ENCODE assay signal across 31 cellular contexts in the genomic region with DNA sequence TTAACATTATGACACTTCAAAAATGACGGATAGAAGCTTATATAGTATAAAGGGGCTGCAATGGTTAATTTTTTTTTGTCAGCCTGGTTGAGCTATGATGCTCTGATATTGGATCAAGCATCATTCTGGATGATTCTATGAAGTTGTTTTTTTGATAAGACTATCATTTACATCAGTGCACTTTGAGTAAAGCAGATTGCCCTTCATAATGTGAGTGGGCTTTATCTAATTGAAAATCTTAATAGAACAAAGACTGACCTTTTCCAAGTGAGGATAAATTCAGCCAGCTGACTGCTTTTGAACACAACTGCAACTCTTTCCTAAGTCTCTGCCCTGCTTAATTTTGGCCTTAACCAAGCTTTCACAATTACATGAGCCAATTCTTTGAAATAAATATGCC.
A peak's percentile ranks its signal among the peaks of the same experiment; 100 is the strongest.
DNase-seq lines count a peak whose midpoint lies in the region; ATAC-seq and TF ChIP-seq lines count a peak whose summit lies in the region.
"Had no signal": no experiment of that assay in that cellular context is flagged by ENCODE, and none has a peak within 500 bp of the region (broad histone marks: within the 10 kb centered on the region; RNA-seq: fewer than 3 reads in every experiment).

No MANE protein-coding gene starts in this region.

- H3K4me2 ChIP-seq in SK-N-SH: no peak overlapping the region
- no peak overlapping the region for H3K4me2 ChIP-seq in osteoblast (ENCODE audit: insufficient read depth, low read length)
- H3K4me2 ChIP-seq: A549; BLaER1; BLaER1 treated with 17β-estradiol and CSF1 and Interleukin-3, amounts not matched to agents 10 nM and 100 nM had no signal

- H3K4me1 ChIP-seq in SK-N-SH (ENCODE audit: control insufficient read depth in 1 of 2, insufficient read depth in 2 of 2, low read depth in 1 of 2, low read length in 1 of 2) (peaks cover 0 to 5% of the 10 kb centered on the region in 2 experiments; a peak in 2 of 4 replicates), osteoblast (ENCODE audit: insufficient read depth, low read length) (no peaks in the 10 kb centered on the region)
- H3K4me1 ChIP-seq: A549; BE2C; BLaER1; BLaER1 treated with 17β-estradiol and CSF1 and Interleukin-3, amounts not matched to agents 10 nM and 100 nM; Caco-2 had no signal

- H4K20me1 ChIP-seq in SK-N-SH (ENCODE audit: insufficient read depth): no peaks in the 10 kb centered on the region
- H4K20me1 ChIP-seq in osteoblast (ENCODE audit: insufficient read depth, low read length): no peaks in the 10 kb centered on the region
- H4K20me1 ChIP-seq: BLaER1; BLaER1 treated with 17β-estradiol and CSF1 and Interleukin-3, amounts not matched to agents 10 nM and 100 nM had no signal

- no peaks in the 10 kb centered on the region for H3K9me3 ChIP-seq in SK-N-SH
- H3K9me3 ChIP-seq in osteoblast (ENCODE audit: low read depth, low read length): peaks cover 7% of the 10 kb centered on the region
- H3K9me3 ChIP-seq: A549, BE2C, BLaER1 had no signal

- no peak for ATAC-seq in SK-N-SH treated with all-trans-retinoic acid at 6 μM for 48 hours
- ATAC-seq: A549; CD8-positive, alpha-beta T cell had no signal

- peak; percentile 18; the same call in 1 of the 2 replicates for TF ChIP-seq RAD21 in SK-N-SH (IDR thresholded peaks at IDR 0.05; ENCODE audit: low read length)

- TF ChIP-seq EP300 in SK-N-SH (IDR thresholded peaks at IDR 0.05; ENCODE audit: borderline replicate concordance in 1 of 2, low read depth in 1 of 2, low read length in 1 of 2): peak in 1 of 2 experiments; percentile 53; a peak in 1 of 4 replicates

- 13% methylated on average over 1 of the region's 1 CpG for WGBS in SK-N-SH (ENCODE audit: low lambda C conversion rate)

- H2AFZ ChIP-seq in SK-N-SH (ENCODE audit: low read depth) (no peak overlapping the region), osteoblast (ENCODE audit: low read length) (no peak overlapping the region)

- TF ChIP-seq CTCF in SK-N-SH (IDR thresholded peaks at IDR 0.05) (no peak), osteoblast (IDR thresholded peaks at IDR 0.05; ENCODE audit: extremely low read depth, low read depth, low read length) (no peak)

- H3K9ac ChIP-seq in SK-N-SH: no peak overlapping the region
- H3K9ac ChIP-seq: BLaER1; BLaER1 treated with 17β-estradiol and CSF1 and Interleukin-3, amounts not matched to agents 10 nM and 100 nM had no signal

- CTCF ChIA-PET in SK-N-SH (lab: Yijun Ruan, JAX): interaction anchor here (1.0 to 2.3 kb wide), 3 partner anchors 10 to 1471 kb away, joined by 3 to 7 read pairs (median 3); no protein-coding TSS in a partner anchor

- no peaks in the 10 kb centered on the region for H3F3A ChIP-seq in SK-N-SH (replicated peaks; ENCODE audit: insufficient read depth)

- H3K27ac ChIP-seq in SK-N-SH (ENCODE audit: low read depth in 2 of 2, low read length in 1 of 2) (no peak overlapping the region), osteoblast (ENCODE audit: low read depth, low read length) (no peak overlapping the region)
- H3K27ac ChIP-seq: 22Rv1; A549; BLaER1; BLaER1 treated with 17β-estradiol and CSF1 and Interleukin-3, amounts not matched to agents 10 nM and 100 nM; C4-2B had no signal

- H3K36me3 ChIP-seq in SK-N-SH (replicated peaks in 1 of 2; ENCODE audit: control insufficient read depth in 1 of 2, insufficient read depth in 2 of 2, low read length in 1 of 2): no peaks in the 10 kb centered on the region
- no peaks in the 10 kb centered on the region for H3K36me3 ChIP-seq in osteoblast (ENCODE audit: insufficient read depth, low read length)
- H3K36me3 ChIP-seq: BE2C; BLaER1; BLaER1 treated with 17β-estradiol and CSF1 and Interleukin-3, amounts not matched to agents 10 nM and 100 nM had no signal

- H3K79me2 ChIP-seq in SK-N-SH (ENCODE audit: insufficient read depth) (no peaks in the 10 kb centered on the region), osteoblast (ENCODE audit: insufficient read depth, low read length) (no peaks in the 10 kb centered on the region)

- H3K4me3 ChIP-seq in SK-N-SH (ENCODE audit: low read depth in 2 of 2, low read length in 1 of 2): no peak overlapping the region
- H3K4me3 ChIP-seq in osteoblast (ENCODE audit: insufficient read depth, low read length): no peak overlapping the region
- H3K4me3 ChIP-seq: A549; BLaER1; BLaER1 treated with 17β-estradiol and CSF1 and Interleukin-3, amounts not matched to agents 10 nM and 100 nM had no signal

- POLR2A ChIA-PET in SK-N-SH (lab: Yijun Ruan, JAX): no interaction called here

- DNase-seq in SK-N-SH (peak; percentile 2), osteoblast (ENCODE audit: insufficient read length, low spot score, missing footprints) (peak; percentile 10), inferior parietal cortex (ENCODE audit: extremely low spot score) (no peak), NCI-H226 (no peak)
- no peak for DNase-seq in stimulated activated CD4-positive, alpha-beta T cell treated with anti-CD3 and anti-CD28 coated beads, Interleukin-15, amount 100 ng/mL, for 24 hours
- DNase-seq: 8988T; ACHN; AML-193; BE2C; C1 segment of cervical spinal cord; Caco-2; Calu3; CD4-positive, alpha-beta memory T cell; CD4-positive, alpha-beta T cell; CD4-positive, CD25-positive, alpha-beta regulatory T cell; CD8-positive, alpha-beta memory T cell; CD8-positive, alpha-beta T cell; COR-L47; DMS 273 treated with DMSO at 0.1 percent for 48 hours; DMS153; DMS53; DMS79; DMS79 treated with DMSO at 0.1 percent for 48 hours; DND-41; EL had no signal

- H3K9me2 ChIP-seq in SK-N-SH: no peaks in the 10 kb centered on the region

- H3K27me3 ChIP-seq in SK-N-SH (ENCODE audit: insufficient read depth): no peaks in the 10 kb centered on the region
- no peaks in the 10 kb centered on the region for H3K27me3 ChIP-seq in osteoblast (ENCODE audit: insufficient read depth, low read length)
- H3K27me3 ChIP-seq: BE2C; BLaER1; BLaER1 treated with 17β-estradiol and CSF1 and Interleukin-3, amounts not matched to agents 10 nM and 100 nM had no signal

TF ChIP-seq in SK-N-SH, 30 proteins besides CTCF, POLR2A, EP300 and RAD21:
- TF ChIP-seq, protein P1, sequence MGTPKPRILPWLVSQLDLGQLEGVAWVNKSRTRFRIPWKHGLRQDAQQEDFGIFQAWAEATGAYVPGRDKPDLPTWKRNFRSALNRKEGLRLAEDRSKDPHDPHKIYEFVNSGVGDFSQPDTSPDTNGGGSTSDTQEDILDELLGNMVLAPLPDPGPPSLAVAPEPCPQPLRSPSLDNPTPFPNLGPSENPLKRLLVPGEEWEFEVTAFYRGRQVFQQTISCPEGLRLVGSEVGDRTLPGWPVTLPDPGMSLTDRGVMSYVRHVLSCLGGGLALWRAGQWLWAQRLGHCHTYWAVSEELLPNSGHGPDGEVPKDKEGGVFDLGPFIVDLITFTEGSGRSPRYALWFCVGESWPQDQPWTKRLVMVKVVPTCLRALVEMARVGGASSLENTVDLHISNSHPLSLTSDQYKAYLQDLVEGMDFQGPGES (IDR thresholded peaks at IDR 0.05; ENCODE audit: low read depth, low read length): no peak
- TF ChIP-seq, protein P2, sequence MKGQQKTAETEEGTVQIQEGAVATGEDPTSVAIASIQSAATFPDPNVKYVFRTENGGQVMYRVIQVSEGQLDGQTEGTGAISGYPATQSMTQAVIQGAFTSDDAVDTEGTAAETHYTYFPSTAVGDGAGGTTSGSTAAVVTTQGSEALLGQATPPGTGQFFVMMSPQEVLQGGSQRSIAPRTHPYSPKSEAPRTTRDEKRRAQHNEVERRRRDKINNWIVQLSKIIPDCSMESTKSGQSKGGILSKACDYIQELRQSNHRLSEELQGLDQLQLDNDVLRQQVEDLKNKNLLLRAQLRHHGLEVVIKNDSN (IDR thresholded peaks at IDR 0.05; ENCODE audit: borderline replicate concordance, low read depth): no peak
- peak; percentile 53 for TF ChIP-seq GATA2 (CRISPR knock-in tag; IDR thresholded peaks at IDR 0.05)

TF ChIP-seq in SK-N-SH treated with all-trans-retinoic acid at 6 μM for 48 hours, 23 proteins besides CTCF, POLR2A, EP300 and RAD21:
- TF ChIP-seq TCF4 (CRISPR knock-in tag; IDR thresholded peaks at IDR 0.05; ENCODE audit: borderline replicate concordance): peak; percentile 76
- 0 out of 2 replicates have a peak, but pooled peaks have one; percentile 9 for TF ChIP-seq ISL1 (CRISPR knock-in tag; IDR thresholded peaks at IDR 0.05)
- TF ChIP-seq POU6F1 (CRISPR knock-in tag; IDR thresholded peaks at IDR 0.05; ENCODE audit: borderline replicate concordance, low read depth): no peak
- TF ChIP-seq, protein P3, sequence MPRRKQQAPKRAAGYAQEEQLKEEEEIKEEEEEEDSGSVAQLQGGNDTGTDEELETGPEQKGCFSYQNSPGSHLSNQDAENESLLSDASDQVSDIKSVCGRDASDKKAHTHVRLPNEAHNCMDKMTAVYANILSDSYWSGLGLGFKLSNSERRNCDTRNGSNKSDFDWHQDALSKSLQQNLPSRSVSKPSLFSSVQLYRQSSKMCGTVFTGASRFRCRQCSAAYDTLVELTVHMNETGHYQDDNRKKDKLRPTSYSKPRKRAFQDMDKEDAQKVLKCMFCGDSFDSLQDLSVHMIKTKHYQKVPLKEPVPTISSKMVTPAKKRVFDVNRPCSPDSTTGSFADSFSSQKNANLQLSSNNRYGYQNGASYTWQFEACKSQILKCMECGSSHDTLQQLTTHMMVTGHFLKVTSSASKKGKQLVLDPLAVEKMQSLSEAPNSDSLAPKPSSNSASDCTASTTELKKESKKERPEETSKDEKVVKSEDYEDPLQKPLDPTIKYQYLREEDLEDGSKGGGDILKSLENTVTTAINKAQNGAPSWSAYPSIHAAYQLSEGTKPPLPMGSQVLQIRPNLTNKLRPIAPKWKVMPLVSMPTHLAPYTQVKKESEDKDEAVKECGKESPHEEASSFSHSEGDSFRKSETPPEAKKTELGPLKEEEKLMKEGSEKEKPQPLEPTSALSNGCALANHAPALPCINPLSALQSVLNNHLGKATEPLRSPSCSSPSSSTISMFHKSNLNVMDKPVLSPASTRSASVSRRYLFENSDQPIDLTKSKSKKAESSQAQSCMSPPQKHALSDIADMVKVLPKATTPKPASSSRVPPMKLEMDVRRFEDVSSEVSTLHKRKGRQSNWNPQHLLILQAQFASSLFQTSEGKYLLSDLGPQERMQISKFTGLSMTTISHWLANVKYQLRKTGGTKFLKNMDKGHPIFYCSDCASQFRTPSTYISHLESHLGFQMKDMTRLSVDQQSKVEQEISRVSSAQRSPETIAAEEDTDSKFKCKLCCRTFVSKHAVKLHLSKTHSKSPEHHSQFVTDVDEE (CRISPR knock-in tag; IDR thresholded peaks at IDR 0.05): 0 out of 2 replicates have a peak, but pooled peaks have one; percentile 15

Comparison
In these comparisons a context has a peak if more than half of its experiments do, and no peak if none do; other contexts are left out.
1. DNase-seq: peak in SK-N-SH (single experiment) and osteoblast (single experiment); none in inferior parietal cortex (single experiment), NCI-H226 (single experiment) and stimulated activated CD4-positive, alpha-beta T cell treated with anti-CD3 and anti-CD28 coated beads, Interleukin-15, amount 100 ng/mL, for 24 hours (single experiment).